ENCODE assay signal across 2 cellular contexts in genomic region chr1:63041660-63042059, GRCh38.
TF ChIP-seq lines count a peak whose summit lies in the region.

No MANE protein-coding gene starts in this region.

TF ChIP-seq in IMR-90, 13 proteins besides CTCF, POLR2A, EP300 and RAD21 (continued from another document):
- no peak for TF ChIP-seq MAZ (IDR thresholded peaks at IDR 0.05; ENCODE audit: borderline replicate concordance, low read depth, low read length)
- TF ChIP-seq CHD1 (IDR thresholded peaks at IDR 0.05; ENCODE audit: low read depth, low read length): no peak
- TF ChIP-seq, protein P1, sequence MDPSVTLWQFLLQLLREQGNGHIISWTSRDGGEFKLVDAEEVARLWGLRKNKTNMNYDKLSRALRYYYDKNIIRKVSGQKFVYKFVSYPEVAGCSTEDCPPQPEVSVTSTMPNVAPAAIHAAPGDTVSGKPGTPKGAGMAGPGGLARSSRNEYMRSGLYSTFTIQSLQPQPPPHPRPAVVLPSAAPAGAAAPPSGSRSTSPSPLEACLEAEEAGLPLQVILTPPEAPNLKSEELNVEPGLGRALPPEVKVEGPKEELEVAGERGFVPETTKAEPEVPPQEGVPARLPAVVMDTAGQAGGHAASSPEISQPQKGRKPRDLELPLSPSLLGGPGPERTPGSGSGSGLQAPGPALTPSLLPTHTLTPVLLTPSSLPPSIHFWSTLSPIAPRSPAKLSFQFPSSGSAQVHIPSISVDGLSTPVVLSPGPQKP (IDR thresholded peaks at IDR 0.05; ENCODE audit: borderline replicate concordance, low read depth, low read length): no peak
- no peak for TF ChIP-seq BHLHE40 (IDR thresholded peaks at IDR 0.05; ENCODE audit: low read depth, low read length)
- no peak for TF ChIP-seq MXI1 (IDR thresholded peaks at IDR 0.05; ENCODE audit: borderline replicate concordance, low read depth, low read length)
- no peak for TF ChIP-seq RFX5 (IDR thresholded peaks at IDR 0.05; ENCODE audit: low read depth, low read length)

TF ChIP-seq in WTC11, 78 proteins besides CTCF, POLR2A, EP300 and RAD21 (continued from another document):
- TF ChIP-seq, protein P2, sequence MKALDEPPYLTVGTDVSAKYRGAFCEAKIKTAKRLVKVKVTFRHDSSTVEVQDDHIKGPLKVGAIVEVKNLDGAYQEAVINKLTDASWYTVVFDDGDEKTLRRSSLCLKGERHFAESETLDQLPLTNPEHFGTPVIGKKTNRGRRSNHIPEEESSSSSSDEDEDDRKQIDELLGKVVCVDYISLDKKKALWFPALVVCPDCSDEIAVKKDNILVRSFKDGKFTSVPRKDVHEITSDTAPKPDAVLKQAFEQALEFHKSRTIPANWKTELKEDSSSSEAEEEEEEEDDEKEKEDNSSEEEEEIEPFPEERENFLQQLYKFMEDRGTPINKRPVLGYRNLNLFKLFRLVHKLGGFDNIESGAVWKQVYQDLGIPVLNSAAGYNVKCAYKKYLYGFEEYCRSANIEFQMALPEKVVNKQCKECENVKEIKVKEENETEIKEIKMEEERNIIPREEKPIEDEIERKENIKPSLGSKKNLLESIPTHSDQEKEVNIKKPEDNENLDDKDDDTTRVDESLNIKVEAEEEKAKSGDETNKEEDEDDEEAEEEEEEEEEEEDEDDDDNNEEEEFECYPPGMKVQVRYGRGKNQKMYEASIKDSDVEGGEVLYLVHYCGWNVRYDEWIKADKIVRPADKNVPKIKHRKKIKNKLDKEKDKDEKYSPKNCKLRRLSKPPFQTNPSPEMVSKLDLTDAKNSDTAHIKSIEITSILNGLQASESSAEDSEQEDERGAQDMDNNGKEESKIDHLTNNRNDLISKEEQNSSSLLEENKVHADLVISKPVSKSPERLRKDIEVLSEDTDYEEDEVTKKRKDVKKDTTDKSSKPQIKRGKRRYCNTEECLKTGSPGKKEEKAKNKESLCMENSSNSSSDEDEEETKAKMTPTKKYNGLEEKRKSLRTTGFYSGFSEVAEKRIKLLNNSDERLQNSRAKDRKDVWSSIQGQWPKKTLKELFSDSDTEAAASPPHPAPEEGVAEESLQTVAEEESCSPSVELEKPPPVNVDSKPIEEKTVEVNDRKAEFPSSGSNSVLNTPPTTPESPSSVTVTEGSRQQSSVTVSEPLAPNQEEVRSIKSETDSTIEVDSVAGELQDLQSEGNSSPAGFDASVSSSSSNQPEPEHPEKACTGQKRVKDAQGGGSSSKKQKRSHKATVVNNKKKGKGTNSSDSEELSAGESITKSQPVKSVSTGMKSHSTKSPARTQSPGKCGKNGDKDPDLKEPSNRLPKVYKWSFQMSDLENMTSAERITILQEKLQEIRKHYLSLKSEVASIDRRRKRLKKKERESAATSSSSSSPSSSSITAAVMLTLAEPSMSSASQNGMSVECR (CRISPR knock-in tag; IDR thresholded peaks at IDR 0.05; ENCODE audit: borderline replicate concordance): no peak
- TF ChIP-seq TEAD4 (CRISPR knock-in tag; IDR thresholded peaks at IDR 0.05) (no peak), SOX15 (CRISPR knock-in tag; IDR thresholded peaks at IDR 0.05) (no peak), FOXP1 (CRISPR knock-in tag; IDR thresholded peaks at IDR 0.05; ENCODE audit: borderline replicate concordance) (no peak), ZNF263 (CRISPR knock-in tag; IDR thresholded peaks at IDR 0.05; ENCODE audit: low read depth) (no peak), NFE2L1 (CRISPR knock-in tag; IDR thresholded peaks at IDR 0.05) (no peak), ZBTB21 (CRISPR knock-in tag; IDR thresholded peaks at IDR 0.05; ENCODE audit: borderline replicate concordance) (no peak), ZNF219 (CRISPR knock-in tag; IDR thresholded peaks at IDR 0.05; ENCODE audit: borderline replicate concordance) (no peak), SMAD3 (CRISPR knock-in tag; IDR thresholded peaks at IDR 0.05; ENCODE audit: borderline replicate concordance) (no peak)
